ENCODE assay signal across 15 cellular contexts in genomic region chr1:59434336-59434735, GRCh38.
DNase-seq lines count a peak whose midpoint lies in the region; ATAC-seq, FAIRE-seq and TF ChIP-seq lines count a peak whose summit lies in the region.
"Had no signal": no experiment of that assay in that cellular context is flagged by ENCODE, and none has a peak within 500 bp of the region (broad histone marks: within the 10 kb centered on the region; RNA-seq: fewer than 3 reads in every experiment).

No MANE protein-coding gene starts in this region.

- no peaks in the 10 kb centered on the region for H3K4me1 ChIP-seq in A673 (ENCODE audit: insufficient read depth, low read length, poor library complexity, severe bottlenecking)
- H3K4me1 ChIP-seq in adipocyte (ENCODE audit: control insufficient read depth, insufficient read depth, low read length): peaks cover 32% of the 10 kb centered on the region

- no TSS peak for BruUV-seq in A673 (replicated peaks; lab: Mats Ljungman, UMichigan)

- no peak overlapping the region for H3K4me3 Mint-ChIP-seq in mesothelial cell of epicardium
- H3K4me3 Mint-ChIP-seq: IgD-negative memory B cell had no signal

- peak overlapping the region; percentile 18 for H3K27ac Mint-ChIP-seq in mesothelial cell of epicardium
- H3K27ac Mint-ChIP-seq: IgD-negative memory B cell had no signal

- H3K36me3 ChIP-seq in A673 (ENCODE audit: insufficient read depth, low read length, poor library complexity, severe bottlenecking) (no peaks in the 10 kb centered on the region), adipocyte (ENCODE audit: control insufficient read depth, insufficient read depth, low read length, severe bottlenecking) (no peaks in the 10 kb centered on the region)
- H3K36me3 ChIP-seq: tibial nerve had no signal

- H3K4me3 ChIP-seq in A673 (ENCODE audit: low read depth, low read length, poor library complexity, severe bottlenecking): no peak overlapping the region
- H3K4me3 ChIP-seq in adipocyte (ENCODE audit: low read length): no peak overlapping the region
- H3K4me3 ChIP-seq: tibial nerve had no signal

- peaks cover 59% of the 10 kb centered on the region for H3K4me1 Mint-ChIP-seq in mesothelial cell of epicardium

- H3K9me3 ChIP-seq in A673 (ENCODE audit: low read depth, low read length, poor library complexity, severe bottlenecking): no peaks in the 10 kb centered on the region
- H3K9me3 ChIP-seq in adipocyte (ENCODE audit: control insufficient read depth, low read length): no peaks in the 10 kb centered on the region
- H3K9me3 ChIP-seq: tibial nerve had no signal

- intact Hi-C loops in A673 (cut with micrococcal nuclease; ENCODE audit: unreplicated experiment): no loop called here

- H3K27me3 Mint-ChIP-seq in mesothelial cell of epicardium (ENCODE audit: low read depth): no peaks in the 10 kb centered on the region
- H3K27me3 Mint-ChIP-seq: IgD-negative memory B cell had no signal

- TF ChIP-seq POLR2A in H54 (IDR thresholded peaks at IDR 0.05; ENCODE audit: low read depth, low read length): no peak

- DNase-seq in A673 (ENCODE audit: low spot score) (peak; percentile 29), H54 (ENCODE audit: insufficient read length, low spot score) (no peak), adipocyte (ENCODE audit: low read depth) (peak; percentile 29), mesothelial cell of epicardium (ENCODE audit: low spot score in 2 of 2, unreplicated experiment in 2 of 2) (no peak), RPMI8226 (no peak), hepatic stellate cell (ENCODE audit: low spot score) (no peak)
- DNase-seq: activated T-cell treated with anti-CD3 and anti-CD28 coated beads, Interleukin-2, amount 50 U/mL, for 1 hour; C1 segment of cervical spinal cord; central memory CD4-positive, alpha-beta T cell; GOT3 had no signal

- H3K9ac ChIP-seq in adipocyte (ENCODE audit: low read length): no peak overlapping the region

- TF ChIP-seq CTCF in A673 (conservative IDR thresholded peaks at IDR 0.05; ENCODE audit: low read depth, low read length): no peak
- TF ChIP-seq CTCF in mesothelial cell of epicardium (IDR thresholded peaks at IDR 0.05; ENCODE audit: unreplicated experiment): no peak

- H3K27ac ChIP-seq in A673 (ENCODE audit: low read depth, low read length, poor library complexity, severe bottlenecking): no peak overlapping the region
- H3K27ac ChIP-seq: RWPE1 had no signal

- H3K27me3 ChIP-seq in A673 (replicated peaks; ENCODE audit: insufficient read depth, low read depth, low read length, poor library complexity) (no peaks in the 10 kb centered on the region), adipocyte (replicated peaks; ENCODE audit: control insufficient read depth, insufficient read depth, low read length) (no peaks in the 10 kb centered on the region)
- H3K27me3 ChIP-seq: tibial nerve had no signal

- no peaks in the 10 kb centered on the region for H3K36me3 Mint-ChIP-seq in mesothelial cell of epicardium

- ATAC-seq in HG02884 (IDR thresholded peaks at IDR 0.05; ENCODE audit: unreplicated experiment): no peak
- ATAC-seq in GM18519 (IDR thresholded peaks at IDR 0.05; ENCODE audit: low FRiP score, unreplicated experiment): no peak

- POLR2A ChIA-PET in A673 (lab: Charles Lee; ENCODE audit: low non-redundant PET): no interaction called here

- CTCF ChIA-PET in A673 (lab: Charles Lee): no interaction called here

- FAIRE-seq in H54 (lab: Jason Lieb, UNC): peak; percentile 66

- H3K9me3 Mint-ChIP-seq in mesothelial cell of epicardium: no peaks in the 10 kb centered on the region
- H3K9me3 Mint-ChIP-seq: IgD-negative memory B cell had no signal

Comparison
In these comparisons a context has a peak if more than half of its experiments do, and no peak if none do; other contexts are left out.
1. DNase-seq: peak in A673 (single experiment) and adipocyte (single experiment); none in H54 (single experiment), mesothelial cell of epicardium (0 of 2), RPMI8226 (single experiment) and hepatic stellate cell (single experiment).